In genomic region chr19:51356159-51356801, GRCh38 we compare ENCODE assay signal across 20 cellular contexts. TPM values are rescaled to one million over a fixed set of nuclear protein-coding genes. Genes with fewer than 3 reads are reported as not detected.
DNase-seq lines count a peak whose midpoint lies in the region; ATAC-seq, FAIRE-seq and TF ChIP-seq lines count a peak whose summit lies in the region.
"Had no signal": no experiment of that assay in that cellular context is flagged by ENCODE, and none has a peak within 500 bp of the region (broad histone marks: within the 10 kb centered on the region; RNA-seq: fewer than 3 reads in every experiment).

No MANE protein-coding gene starts in this region.

- no peak overlapping the region for H3K4me2 ChIP-seq in K562 (ENCODE audit: insufficient read depth, low read length)

- H3K9me3 Mint-ChIP-seq in activated CD4-positive, alpha-beta T cell treated with anti-CD3 and anti-CD28 coated beads, Interleukin-2, amount 10 ng/mL, durations not matched to agents 7 days and 5 days: no peaks in the 10 kb centered on the region
- no peaks in the 10 kb centered on the region for H3K9me3 Mint-ChIP-seq in naive thymus-derived CD8-positive, alpha-beta T cell
- H3K9me3 Mint-ChIP-seq: CD8-positive, alpha-beta T cell had no signal

- H3K27me3 ChIP-seq in K562 (ENCODE audit: control insufficient read depth in 2 of 2, insufficient read depth in 2 of 2, low read length in 2 of 2) (no peaks in the 10 kb centered on the region), right cardiac atrium (ENCODE audit: control insufficient read depth, insufficient read depth) (no peaks in the 10 kb centered on the region)

- ATAC-seq in K562 (no peak), GM19328 (IDR thresholded peaks at IDR 0.05; ENCODE audit: unreplicated experiment) (no peak), right cardiac atrium (no peak)
- no peak for ATAC-seq in naive thymus-derived CD8-positive, alpha-beta T cell
- ATAC-seq: CD8-positive, alpha-beta T cell had no signal

- H3K27ac ChIP-seq in K562 (ENCODE audit: extremely low read depth, low read depth, low read length) (no peak overlapping the region), right cardiac atrium (ENCODE audit: low read length) (no peak overlapping the region)

- peak overlapping the region; percentile 13 for H3K27ac Mint-ChIP-seq in activated CD4-positive, alpha-beta T cell treated with anti-CD3 and anti-CD28 coated beads, Interleukin-2, amount 10 ng/mL, durations not matched to agents 7 days and 5 days
- H3K27ac Mint-ChIP-seq in naive thymus-derived CD8-positive, alpha-beta T cell: peak overlapping the region in 8 of 10 donors; percentile 9 to 87 (median 72)
- H3K27ac Mint-ChIP-seq: CD8-positive, alpha-beta T cell had no signal

- H3K4me3 Mint-ChIP-seq in activated CD4-positive, alpha-beta T cell treated with anti-CD3 and anti-CD28 coated beads, Interleukin-2, amount 10 ng/mL, durations not matched to agents 7 days and 5 days: no peak overlapping the region
- H3K4me3 Mint-ChIP-seq in naive thymus-derived CD8-positive, alpha-beta T cell: peak overlapping the region in 2 of 10 donors; percentile 14 to 22
- H3K4me3 Mint-ChIP-seq: CD8-positive, alpha-beta T cell had no signal

- peaks cover 24% of the 10 kb centered on the region for H3K36me3 Mint-ChIP-seq in activated CD4-positive, alpha-beta T cell treated with anti-CD3 and anti-CD28 coated beads, Interleukin-2, amount 10 ng/mL, durations not matched to agents 7 days and 5 days (ENCODE audit: low read depth)
- peaks cover 0 to 12% (median 7%) of the 10 kb centered on the region in 3 donors for H3K36me3 Mint-ChIP-seq in naive thymus-derived CD8-positive, alpha-beta T cell

- no peaks in the 10 kb centered on the region for H3K9me3 ChIP-seq in K562 (replicated peaks; ENCODE audit: control insufficient read depth, insufficient read depth, low read depth, low read length)
- no peaks in the 10 kb centered on the region for H3K9me3 ChIP-seq in right cardiac atrium (ENCODE audit: control insufficient read depth, low read length)

- CTCF ChIA-PET in activated CD4-positive, alpha-beta T cell treated with anti-CD3 and anti-CD28 coated beads, Interleukin-2, amount 10 ng/mL, durations not matched to agents 7 days and 5 days (lab: Charles Lee): interaction anchor here (0.6 to 1.0 kb wide), 2 partner anchors 17 to 88 kb away, joined by 3 to 4 read pairs; no protein-coding TSS in a partner anchor
- CTCF ChIA-PET in K562 (lab: Yijun Ruan, JAX; ENCODE audit: low intra/inter-chr PET ratio): no interaction called here

- no peak for TF ChIP-seq RAD21 in K562 (CRISPR knock-in tag; conservative IDR thresholded peaks at IDR 0.05 in 1 of 2, IDR thresholded peaks at IDR 0.05 in 1 of 2)

- POLR2A ChIA-PET in activated CD4-positive, alpha-beta T cell treated with anti-CD3 and anti-CD28 coated beads, Interleukin-2, amount 10 ng/mL, durations not matched to agents 7 days and 5 days (lab: Charles Lee): no interaction called here
- POLR2A ChIA-PET in K562 (lab: Yijun Ruan, JAX): interaction anchor here (1.1 to 1.6 kb wide), 3 partner anchors 9 to 34 kb away, joined by 5 to 7 read pairs (median 5); partner anchors contain the start of genes C19orf84 and ETFB
- POLR2A ChIA-PET in naive thymus-derived CD8-positive, alpha-beta T cell (lab: Charles Lee): interaction anchor here (0.7 to 0.9 kb wide), 2 partner anchors 11 to 22 kb away, joined by 3 read pairs; no protein-coding TSS in a partner anchor

- H4K20me1 ChIP-seq in K562 (replicated peaks; ENCODE audit: control insufficient read depth, insufficient read depth, low read length): 0 out of 2 replicates have a peak, but pooled peaks cover 4% of the 10 kb centered on the region

- intact Hi-C loops in K562 (cut with micrococcal nuclease): no loop called here
- intact Hi-C loops in right cardiac atrium (cut with DNase I): no loop called here

- no peak for TF ChIP-seq CTCF in K562 (IDR thresholded peaks at IDR 0.05 in 2 of 3, conservative IDR thresholded peaks at IDR 0.05 in 1 of 3; ENCODE audit: insufficient read depth in 2 of 3, low read depth in 1 of 3, low read length in 3 of 3)

- FAIRE-seq in K562 (lab: Jason Lieb, UNC): peak; percentile 11
- FAIRE-seq: D721Med had no signal

- DNase-seq in activated CD4-positive, alpha-beta T cell treated with anti-CD3 and anti-CD28 coated beads, Interleukin-2, amount 10 ng/mL, durations not matched to agents 7 days and 5 days: no peak
- no peak for DNase-seq in activated CD4-positive, alpha-beta T cell treated with anti-CD3 and anti-CD28 coated beads for 1 hour
- DNase-seq in K562 (ENCODE audit: extremely low read depth in 1 of 4, low spot score in 3 of 4): no peak
- no peak for DNase-seq in naive thymus-derived CD8-positive, alpha-beta T cell
- DNase-seq in right cardiac atrium: no peak
- DNase-seq: 8988T; CD8-positive, alpha-beta T cell; DMS79; H7; NCI-H1048; NCI-H1436 treated with DMSO at 0.1 percent for 48 hours; NCI-H2029 treated with DMSO at 0.1 percent for 48 hours; NCI-H2171 treated with DMSO at 0.1 percent for 48 hours; NCI-H446 treated with DMSO at 0.1 percent for 48 hours; NK-92 treated with Interleukin-12 subunit alpha and Interleukin-12 subunit beta, amount 100 ng/mL, for 24 hours; RPMI8226 had no signal

- peaks cover 12 to 22% of the 10 kb centered on the region in 2 experiments; a peak in 4 of 5 replicates for H3K4me1 ChIP-seq in K562 (replicated peaks in 1 of 2; ENCODE audit: control insufficient read depth in 2 of 2, insufficient read depth in 2 of 2, low read length in 2 of 2)
- no peaks in the 10 kb centered on the region for H3K4me1 ChIP-seq in right cardiac atrium (ENCODE audit: control insufficient read depth, insufficient read depth, low read length)

- H3K4me1 Mint-ChIP-seq in activated CD4-positive, alpha-beta T cell treated with anti-CD3 and anti-CD28 coated beads, Interleukin-2, amount 10 ng/mL, durations not matched to agents 7 days and 5 days: peaks cover 34% of the 10 kb centered on the region
- H3K4me1 Mint-ChIP-seq in naive thymus-derived CD8-positive, alpha-beta T cell: peaks cover 12 to 35% (median 25%) of the 10 kb centered on the region in 4 donors

- H3K9me1 ChIP-seq in K562 (ENCODE audit: control insufficient read depth, insufficient read depth, low read length): peaks cover under 1% of the 10 kb centered on the region

- no peak overlapping the region for H3K4me3 ChIP-seq in K562
- no peak overlapping the region for H3K4me3 ChIP-seq in right cardiac atrium (ENCODE audit: low read length)

- no peak for TF ChIP-seq EP300 in K562 (IDR thresholded peaks at IDR 0.05; ENCODE audit: low read length)

- BruUV-seq in K562 (replicated peaks; lab: Mats Ljungman, UMichigan): no TSS peak

- H3K27me3 Mint-ChIP-seq in activated CD4-positive, alpha-beta T cell treated with anti-CD3 and anti-CD28 coated beads, Interleukin-2, amount 10 ng/mL, durations not matched to agents 7 days and 5 days: no peaks in the 10 kb centered on the region
- no peaks in the 10 kb centered on the region for H3K27me3 Mint-ChIP-seq in naive thymus-derived CD8-positive, alpha-beta T cell

- in situ Hi-C loops in K562 (cut with MboI): no loop called here

- H3K79me2 ChIP-seq in K562 (ENCODE audit: control insufficient read depth, insufficient read depth, low read length): peaks cover 13% of the 10 kb centered on the region

- TF ChIP-seq POLR2A in K562 (conservative IDR thresholded peaks at IDR 0.05): no peak

- H2AFZ ChIP-seq in K562 (ENCODE audit: low read depth, low read length): no peak overlapping the region

- H3K9ac ChIP-seq in K562 (ENCODE audit: insufficient read depth in 1 of 2, low read depth in 2 of 2, low read length in 2 of 2): peak overlapping the region in 1 of 2 experiments; percentile 0; a peak in 1 of 4 replicates

- peaks cover 29% of the 10 kb centered on the region; the same call in 2 of the 3 replicates for H3K36me3 ChIP-seq in K562 (ENCODE audit: control insufficient read depth, insufficient read depth, low read length)

- 92% methylated on average over 8 of the region's 10 CpGs for WGBS in K562 (ENCODE audit: insufficient coverage, low coverage, missing lambda C conversion rate)
- 96% methylated on average over 10 of the region's 10 CpGs for WGBS in right cardiac atrium

RNA-seq across cellular contexts. Expression of gene ETFB, which starts 9.9 kb away (rescaled TPM):
- 100 to 1,000 TPM; 108 to 132 TPM for total RNA-seq in activated CD4-positive, alpha-beta T cell treated with anti-CD3 and anti-CD28 coated beads, Interleukin-2, amount 10 ng/mL, durations not matched to agents 7 days and 5 days
- total RNA-seq in K562 (2011; cell fraction: chromatin; rRNA removed; ENCODE audit: low replicate concordance): 39.2 and 48.5 TPM in 2 replicates
- 47.0 and 50.3 TPM in 2 replicates for total RNA-seq in K562 (2011; cell fraction: nucleolus; rRNA removed)
- 47.5 and 61.6 TPM in 2 replicates for total RNA-seq in K562 (2011; cell fraction: nucleoplasm; rRNA removed)
- total RNA-seq in K562 (2014; rRNA removed) (143 and 161 TPM in 2 replicates), K562 (2014; rRNA removed; fragmentation: Illumina TruSeq; extraction: Trizol) (29.8 and 54.2 TPM in 2 replicates), K562 (2015; rRNA removed; fragmentation: Illumina TruSeq; extraction: Trizol) (129 and 131 TPM in 2 replicates), K562 (2021) (130 and 142 TPM in 2 replicates), right cardiac atrium (100 to 1,000 TPM; 240 to 296 (median 258) TPM)
- polyA plus RNA-seq in K562 (2011; rRNA removed) (96.1 and 130 TPM in 2 replicates), K562 (2014; fragmentation: Illumina TruSeq; extraction: Trizol) (56.3 and 136 TPM in 2 replicates), K562 (2014; fragmentation: Nextera tagmentation; extraction: Ambion mirVana) (10 to 100 TPM; 18.1 to 50.3 TPM), K562 (2014; rRNA removed) (112 and 123 TPM in 2 replicates), right cardiac atrium (452 TPM)
- polyA plus RNA-seq in K562 (2011; cell fraction: cytosol; rRNA removed): 169 and 204 TPM in 2 replicates
- 70.0 and 71.8 TPM in 2 replicates for polyA plus RNA-seq in K562 (2011; cell fraction: nucleus; rRNA removed)
- polyA plus RNA-seq in K562 (2012): 188 and 234 TPM in 2 replicates
- polyA minus RNA-seq in K562 (2011; rRNA and poly(A)+ RNA removed): 45.2 and 56.4 TPM in 2 replicates
- 66.9 and 70.1 TPM in 2 replicates for polyA minus RNA-seq in K562 (2011; cell fraction: cytosol; rRNA and poly(A)+ RNA removed)
- polyA minus RNA-seq in K562 (2011; cell fraction: nucleus; rRNA and poly(A)+ RNA removed): 15.1 and 25.2 TPM in 2 replicates
- total RNA-seq in naive thymus-derived CD8-positive, alpha-beta T cell: 10 to 100 TPM; 46.2 to 48.1 TPM
- 100 to 1,000 TPM in 1 of 3 donors, 10 to 100 TPM in 2; 85.8 to 104 (median 91.5) TPM for polyA plus RNA-seq in naive thymus-derived CD8-positive, alpha-beta T cell

RNA-seq across cellular contexts. Expression of gene CLDND2, which starts 12.5 kb away (rescaled TPM):
- 1 to 10 TPM; 3.1 to 3.3 TPM for total RNA-seq in activated CD4-positive, alpha-beta T cell treated with anti-CD3 and anti-CD28 coated beads, Interleukin-2, amount 10 ng/mL, durations not matched to agents 7 days and 5 days
- not detected in 2 replicates for total RNA-seq in K562 (2011; cell fraction: chromatin; rRNA removed; ENCODE audit: low replicate concordance)
- not detected in 2 replicates for total RNA-seq in K562 (2011; cell fraction: nucleolus; rRNA removed)
- not detected in 2 replicates for total RNA-seq in K562 (2011; cell fraction: nucleoplasm; rRNA removed)
- total RNA-seq in K562 (2014; rRNA removed): not detected in 2 replicates
- 0.51 and 0.62 TPM in 2 replicates for total RNA-seq in K562 (2014; rRNA removed; fragmentation: Illumina TruSeq; extraction: Trizol)
- 0.98 and 1.6 TPM in 2 replicates for total RNA-seq in K562 (2015; rRNA removed; fragmentation: Illumina TruSeq; extraction: Trizol)
- 2.2 and 4.0 TPM in 2 replicates for total RNA-seq in K562 (2021)
- polyA plus RNA-seq in K562 (2011; rRNA removed): 0.45 and 0.76 TPM in 2 replicates
- polyA plus RNA-seq in K562 (2011; cell fraction: cytosol; rRNA removed): 0.70 TPM in 1 of 2 replicates, not detected in the other
- 2.1 and 2.8 TPM in 2 replicates for polyA plus RNA-seq in K562 (2011; cell fraction: nucleus; rRNA removed)
- polyA plus RNA-seq in K562 (2012): 2.6 and 2.7 TPM in 2 replicates
- polyA plus RNA-seq in K562 (2014; fragmentation: Illumina TruSeq; extraction: Trizol): not detected in 2 replicates
- 1 to 10 TPM in 1 of 2 experiments, under 1 TPM in 1; 0.84 to 2.0 TPM for polyA plus RNA-seq in K562 (2014; fragmentation: Nextera tagmentation; extraction: Ambion mirVana)
- polyA plus RNA-seq in K562 (2014; rRNA removed): not detected in 2 replicates
- not detected in 2 replicates for polyA minus RNA-seq in K562 (2011; rRNA and poly(A)+ RNA removed)
- polyA minus RNA-seq in K562 (2011; cell fraction: cytosol; rRNA and poly(A)+ RNA removed): not detected in 2 replicates
- not detected in 2 replicates for polyA minus RNA-seq in K562 (2011; cell fraction: nucleus; rRNA and poly(A)+ RNA removed)
- 1 to 10 TPM in 1 of 2 experiments, under 1 TPM in 1; 0.73 to 1.7 TPM for total RNA-seq in naive thymus-derived CD8-positive, alpha-beta T cell
- not detected for polyA plus RNA-seq in naive thymus-derived CD8-positive, alpha-beta T cell
- 1 to 10 TPM; 1.1 to 2.5 (median 2.2) TPM for total RNA-seq in right cardiac atrium
- 0.45 TPM for polyA plus RNA-seq in right cardiac atrium

RNA-seq across cellular contexts. Expression of gene VSIG10L, which starts 14.3 kb away (rescaled TPM):
- total RNA-seq in activated CD4-positive, alpha-beta T cell treated with anti-CD3 and anti-CD28 coated beads, Interleukin-2, amount 10 ng/mL, durations not matched to agents 7 days and 5 days: 1 to 10 TPM in 1 of 2 experiments, under 1 TPM in 1; 0.99 to 1.2 TPM
- total RNA-seq in K562 (2011; cell fraction: chromatin; rRNA removed; ENCODE audit: low replicate concordance): 5.1 and 9.1 TPM in 2 replicates
- total RNA-seq in K562 (2011; cell fraction: nucleolus; rRNA removed): 3.4 and 5.2 TPM in 2 replicates
- total RNA-seq in K562 (2011; cell fraction: nucleoplasm; rRNA removed): 5.9 and 9.6 TPM in 2 replicates
- total RNA-seq in K562 (2014; rRNA removed) (2.0 and 2.1 TPM in 2 replicates), K562 (2014; rRNA removed; fragmentation: Illumina TruSeq; extraction: Trizol) (1.9 and 2.3 TPM in 2 replicates), K562 (2015; rRNA removed; fragmentation: Illumina TruSeq; extraction: Trizol) (2.2 and 2.5 TPM in 2 replicates), K562 (2021) (7.6 and 7.7 TPM in 2 replicates), right cardiac atrium (1 to 10 TPM in 3 of 4 donors, under 1 TPM in 1; 0.85 to 2.2 (median 1.6) TPM)
- polyA plus RNA-seq in K562 (2011; rRNA removed) (4.7 and 7.0 TPM in 2 replicates), K562 (2014; fragmentation: Illumina TruSeq; extraction: Trizol) (6.8 and 7.6 TPM in 2 replicates), K562 (2014; fragmentation: Nextera tagmentation; extraction: Ambion mirVana) (1 to 10 TPM; 1.1 TPM), K562 (2014; rRNA removed) (5.3 and 5.4 TPM in 2 replicates), right cardiac atrium (2.0 TPM)
- polyA plus RNA-seq in K562 (2011; cell fraction: cytosol; rRNA removed): 4.2 and 5.6 TPM in 2 replicates
- polyA plus RNA-seq in K562 (2011; cell fraction: nucleus; rRNA removed): 19.3 and 20.2 TPM in 2 replicates
- polyA plus RNA-seq in K562 (2012): 6.7 and 8.5 TPM in 2 replicates
- polyA minus RNA-seq in K562 (2011; rRNA and poly(A)+ RNA removed): 1.2 and 1.3 TPM in 2 replicates
- 0.67 and 1.8 TPM in 2 replicates for polyA minus RNA-seq in K562 (2011; cell fraction: cytosol; rRNA and poly(A)+ RNA removed)
- polyA minus RNA-seq in K562 (2011; cell fraction: nucleus; rRNA and poly(A)+ RNA removed): 1.5 and 1.9 TPM in 2 replicates
- under 1 TPM; 0.11 to 0.60 TPM for total RNA-seq in naive thymus-derived CD8-positive, alpha-beta T cell
- under 1 TPM in 2 of 3 donors, not detected in 1; 0.10 to 0.21 TPM for polyA plus RNA-seq in naive thymus-derived CD8-positive, alpha-beta T cell
- total RNA-seq: CD8-positive, alpha-beta T cell had no signal

RNA-seq across cellular contexts. Expression of gene NKG7, which starts 16.2 kb away (rescaled TPM):
- 10 to 100 TPM; 67.2 to 71.7 TPM for total RNA-seq in activated CD4-positive, alpha-beta T cell treated with anti-CD3 and anti-CD28 coated beads, Interleukin-2, amount 10 ng/mL, durations not matched to agents 7 days and 5 days
- total RNA-seq in K562 (2011; cell fraction: chromatin; rRNA removed; ENCODE audit: low replicate concordance): not detected in 2 replicates
- total RNA-seq in K562 (2011; cell fraction: nucleolus; rRNA removed): 1.5 TPM in 1 of 2 replicates, not detected in the other
- total RNA-seq in K562 (2011; cell fraction: nucleoplasm; rRNA removed): 0.81 TPM in 1 of 2 replicates, not detected in the other
- total RNA-seq in K562 (2014; rRNA removed) (not detected in 2 replicates), K562 (2014; rRNA removed; fragmentation: Illumina TruSeq; extraction: Trizol) (not detected in 2 replicates), K562 (2015; rRNA removed; fragmentation: Illumina TruSeq; extraction: Trizol) (0.34 and 0.62 TPM in 2 replicates), K562 (2021) (0.47 and 0.51 TPM in 2 replicates), right cardiac atrium (1 to 10 TPM in 3 of 4 donors, under 1 TPM in 1; 0.89 to 3.1 (median 1.7) TPM)
- polyA plus RNA-seq in K562 (2011; rRNA removed) (0.33 and 0.46 TPM in 2 replicates), K562 (2014; fragmentation: Illumina TruSeq; extraction: Trizol) (0.30 and 0.57 TPM in 2 replicates), K562 (2014; fragmentation: Nextera tagmentation; extraction: Ambion mirVana) (under 1 TPM; 0.67 to 0.70 TPM), K562 (2014; rRNA removed) (0.44 and 1.5 TPM in 2 replicates), right cardiac atrium (1.7 TPM)
- 0.59 and 1.3 TPM in 2 replicates for polyA plus RNA-seq in K562 (2011; cell fraction: cytosol; rRNA removed)
- 0.39 and 0.64 TPM in 2 replicates for polyA plus RNA-seq in K562 (2011; cell fraction: nucleus; rRNA removed)
- 1.7 and 1.8 TPM in 2 replicates for polyA plus RNA-seq in K562 (2012)
- polyA minus RNA-seq in K562 (2011; rRNA and poly(A)+ RNA removed): 0.25 TPM in 1 of 2 replicates, not detected in the other
- polyA minus RNA-seq in K562 (2011; cell fraction: cytosol; rRNA and poly(A)+ RNA removed): not detected in 2 replicates
- polyA minus RNA-seq in K562 (2011; cell fraction: nucleus; rRNA and poly(A)+ RNA removed): not detected in 2 replicates
- total RNA-seq in naive thymus-derived CD8-positive, alpha-beta T cell: 1 to 10 TPM; 3.8 to 5.6 TPM
- 1,000 to 10,000 TPM in 1 of 3 donors, 10 to 100 TPM in 2; 41.7 to 1,629 (median 63.8) TPM for polyA plus RNA-seq in naive thymus-derived CD8-positive, alpha-beta T cell
- total RNA-seq: H7, MCF 10A had no signal
- polyA plus RNA-seq: BJ had no signal

RNA-seq across cellular contexts. Expression of gene LIM2, which starts 31.5 kb away (rescaled TPM):
- not detected for total RNA-seq in activated CD4-positive, alpha-beta T cell treated with anti-CD3 and anti-CD28 coated beads, Interleukin-2, amount 10 ng/mL, durations not matched to agents 7 days and 5 days
- total RNA-seq in K562 (2011; cell fraction: chromatin; rRNA removed; ENCODE audit: low replicate concordance): not detected in 2 replicates
- total RNA-seq in K562 (2011; cell fraction: nucleolus; rRNA removed): not detected in 2 replicates
- not detected in 2 replicates for total RNA-seq in K562 (2011; cell fraction: nucleoplasm; rRNA removed)
- total RNA-seq in K562 (2014; rRNA removed) (0.29 and 0.45 TPM in 2 replicates), K562 (2014; rRNA removed; fragmentation: Illumina TruSeq; extraction: Trizol) (0.18 TPM in 1 of 2 replicates, not detected in the other), K562 (2015; rRNA removed; fragmentation: Illumina TruSeq; extraction: Trizol) (not detected in 2 replicates), K562 (2021) (not detected in 2 replicates), right cardiac atrium (not detected)
- polyA plus RNA-seq in K562 (2011; rRNA removed) (not detected in 2 replicates), K562 (2014; fragmentation: Illumina TruSeq; extraction: Trizol) (not detected in 2 replicates), K562 (2014; fragmentation: Nextera tagmentation; extraction: Ambion mirVana) (under 1 TPM; 0.07 to 0.18 TPM), K562 (2014; rRNA removed) (0.27 and 0.28 TPM in 2 replicates), right cardiac atrium (not detected)
- polyA plus RNA-seq in K562 (2011; cell fraction: cytosol; rRNA removed): 0.09 TPM in 1 of 2 replicates, not detected in the other
- polyA plus RNA-seq in K562 (2011; cell fraction: nucleus; rRNA removed): 0.18 TPM in 1 of 2 replicates, not detected in the other
- polyA plus RNA-seq in K562 (2012): not detected in 2 replicates
- polyA minus RNA-seq in K562 (2011; rRNA and poly(A)+ RNA removed): not detected in 2 replicates
- not detected in 2 replicates for polyA minus RNA-seq in K562 (2011; cell fraction: cytosol; rRNA and poly(A)+ RNA removed)
- polyA minus RNA-seq in K562 (2011; cell fraction: nucleus; rRNA and poly(A)+ RNA removed): not detected in 2 replicates
- total RNA-seq in naive thymus-derived CD8-positive, alpha-beta T cell: not detected
- under 1 TPM in 1 of 3 donors, not detected in 2; 0.68 TPM for polyA plus RNA-seq in naive thymus-derived CD8-positive, alpha-beta T cell
- total RNA-seq: CD8-positive, alpha-beta T cell; H7; MCF 10A had no signal
- polyA plus RNA-seq: BJ had no signal
